Comparison of ENCODE assay signal across 8 cellular contexts in the genomic region with DNA sequence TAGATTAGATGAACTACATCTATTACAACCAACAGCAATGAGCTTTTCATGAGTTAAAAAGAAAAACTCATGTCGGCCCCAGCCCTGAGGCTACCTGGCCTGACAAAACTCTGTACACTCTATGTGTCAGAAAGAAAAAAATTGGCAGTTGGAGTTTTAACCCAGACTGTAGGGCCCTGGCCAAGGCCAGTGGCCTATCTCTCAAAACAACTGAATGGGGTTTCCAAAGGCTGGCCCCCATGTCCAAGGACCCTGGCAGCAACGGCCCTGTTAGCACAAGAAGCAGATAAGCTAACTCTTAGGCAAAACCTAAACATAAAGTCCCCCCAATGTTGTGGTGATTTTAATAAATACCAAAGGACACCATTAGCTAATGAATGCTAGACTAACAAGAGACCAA. TPM values are rescaled to one million over a fixed set of nuclear protein-coding genes. Genes with fewer than 3 reads are reported as not detected.
"Had no signal": no experiment of that assay in that cellular context is flagged by ENCODE, and none has a peak within 500 bp of the region (broad histone marks: within the 10 kb centered on the region; RNA-seq: fewer than 3 reads in every experiment).

No MANE protein-coding gene starts in this region.

RNA-seq across cellular contexts. Expression of a gene that starts 4.9 kb away (rescaled TPM):
- total RNA-seq: activated B cell treated with CpG ODN at 0.5 μM for 24 hours; activated CD4-positive, alpha-beta memory T cell treated with anti-CD3 and anti-CD28 coated beads for 36 hours; activated CD4-positive, alpha-beta T cell treated with anti-CD3 and anti-CD28 coated beads for 36 hours; activated CD4-positive, alpha-beta T cell treated with anti-CD3 and anti-CD28 coated beads, Interleukin-2, amount 10 ng/mL, durations not matched to agents 24 days and 14 days; activated CD4-positive, alpha-beta T cell treated with anti-CD3 and anti-CD28 coated beads, Interleukin-2, amount 10 ng/mL, durations not matched to agents 7 days and 5 days; activated CD8-positive, alpha-beta memory T cell treated with anti-CD3 and anti-CD28 coated beads for 36 hours; activated CD8-positive, alpha-beta T cell treated with anti-CD3 and anti-CD28 coated beads for 36 hours; T-helper 1 cell treated with Interleukin-12 subunit alpha and Interleukin-12 subunit beta and Interleukin-4 antibody, amounts not matched to agents 30 ng/mL and 1 ng/mL, for 36 hours had no signal
